1 cellular context compared by ENCODE assay signal in genomic region chr20:64064145-64064698, GRCh38.
A peak's percentile ranks its signal among the peaks of the same experiment; 100 is the strongest.
TF ChIP-seq lines count a peak whose summit lies in the region.

No MANE protein-coding gene starts in this region.

TF ChIP-seq in HepG2, 621 proteins besides CTCF, POLR2A, EP300 and RAD21 (continued from another document and continues in another):
- TF ChIP-seq, protein P1, sequence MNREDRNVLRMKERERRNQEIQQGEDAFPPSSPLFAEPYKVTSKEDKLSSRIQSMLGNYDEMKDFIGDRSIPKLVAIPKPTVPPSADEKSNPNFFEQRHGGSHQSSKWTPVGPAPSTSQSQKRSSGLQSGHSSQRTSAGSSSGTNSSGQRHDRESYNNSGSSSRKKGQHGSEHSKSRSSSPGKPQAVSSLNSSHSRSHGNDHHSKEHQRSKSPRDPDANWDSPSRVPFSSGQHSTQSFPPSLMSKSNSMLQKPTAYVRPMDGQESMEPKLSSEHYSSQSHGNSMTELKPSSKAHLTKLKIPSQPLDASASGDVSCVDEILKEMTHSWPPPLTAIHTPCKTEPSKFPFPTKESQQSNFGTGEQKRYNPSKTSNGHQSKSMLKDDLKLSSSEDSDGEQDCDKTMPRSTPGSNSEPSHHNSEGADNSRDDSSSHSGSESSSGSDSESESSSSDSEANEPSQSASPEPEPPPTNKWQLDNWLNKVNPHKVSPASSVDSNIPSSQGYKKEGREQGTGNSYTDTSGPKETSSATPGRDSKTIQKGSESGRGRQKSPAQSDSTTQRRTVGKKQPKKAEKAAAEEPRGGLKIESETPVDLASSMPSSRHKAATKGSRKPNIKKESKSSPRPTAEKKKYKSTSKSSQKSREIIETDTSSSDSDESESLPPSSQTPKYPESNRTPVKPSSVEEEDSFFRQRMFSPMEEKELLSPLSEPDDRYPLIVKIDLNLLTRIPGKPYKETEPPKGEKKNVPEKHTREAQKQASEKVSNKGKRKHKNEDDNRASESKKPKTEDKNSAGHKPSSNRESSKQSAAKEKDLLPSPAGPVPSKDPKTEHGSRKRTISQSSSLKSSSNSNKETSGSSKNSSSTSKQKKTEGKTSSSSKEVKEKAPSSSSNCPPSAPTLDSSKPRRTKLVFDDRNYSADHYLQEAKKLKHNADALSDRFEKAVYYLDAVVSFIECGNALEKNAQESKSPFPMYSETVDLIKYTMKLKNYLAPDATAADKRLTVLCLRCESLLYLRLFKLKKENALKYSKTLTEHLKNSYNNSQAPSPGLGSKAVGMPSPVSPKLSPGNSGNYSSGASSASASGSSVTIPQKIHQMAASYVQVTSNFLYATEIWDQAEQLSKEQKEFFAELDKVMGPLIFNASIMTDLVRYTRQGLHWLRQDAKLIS (CRISPR knock-in tag; IDR thresholded peaks at IDR 0.05), result no peak
- no peak for TF ChIP-seq RBM39 (IDR thresholded peaks at IDR 0.05; ENCODE audit: low read depth, low read length, poor library complexity, severe bottlenecking)
- no peak for TF ChIP-seq CENPX (CRISPR knock-in tag; IDR thresholded peaks at IDR 0.05)
- 0 out of 2 replicates have a peak, but pooled peaks have one; percentile 45 for TF ChIP-seq ZNF263 (CRISPR knock-in tag; IDR thresholded peaks at IDR 0.05)
- TF ChIP-seq SATB2 (CRISPR knock-in tag; IDR thresholded peaks at IDR 0.05), result no peak
- 0 out of 2 replicates have a peak, but pooled peaks have one; percentile 20 for TF ChIP-seq ZNF619 (CRISPR knock-in tag; IDR thresholded peaks at IDR 0.05)
- TF ChIP-seq BRCA1 (CRISPR knock-in tag; IDR thresholded peaks at IDR 0.05), result 0 out of 2 replicates have a peak, but pooled peaks have one; percentile 32
- TF ChIP-seq ZBTB39 (CRISPR knock-in tag; IDR thresholded peaks at IDR 0.05), result no peak
- TF ChIP-seq POGZ (CRISPR knock-in tag; IDR thresholded peaks at IDR 0.05), result no peak
- TF ChIP-seq RCOR2 (CRISPR knock-in tag; IDR thresholded peaks at IDR 0.05), result no peak
- TF ChIP-seq GLI4 (CRISPR knock-in tag; IDR thresholded peaks at IDR 0.05; ENCODE audit: borderline replicate concordance), result no peak
- TF ChIP-seq ZNF749 (CRISPR knock-in tag; IDR thresholded peaks at IDR 0.05; ENCODE audit: borderline replicate concordance), result no peak
- TF ChIP-seq ZFP91 (CRISPR knock-in tag; IDR thresholded peaks at IDR 0.05; ENCODE audit: borderline replicate concordance), result no peak; the same call in 1 of the 2 replicates
- TF ChIP-seq ADNP (CRISPR knock-in tag; IDR thresholded peaks at IDR 0.05), result no peak
- no peak for TF ChIP-seq CHCHD3 (CRISPR knock-in tag; IDR thresholded peaks at IDR 0.05)
- TF ChIP-seq ZNF569 (CRISPR knock-in tag; IDR thresholded peaks at IDR 0.05; ENCODE audit: borderline replicate concordance), result 0 out of 2 replicates have a peak, but pooled peaks have one; percentile 30
- no peak for TF ChIP-seq ATF4 (CRISPR knock-in tag; IDR thresholded peaks at IDR 0.05)
- peak; percentile 29; the same call in 1 of the 2 replicates for TF ChIP-seq FIP1L1 (IDR thresholded peaks at IDR 0.05; ENCODE audit: borderline replicate concordance, insufficient read depth, low read depth, low read length)
- TF ChIP-seq, protein P2, sequence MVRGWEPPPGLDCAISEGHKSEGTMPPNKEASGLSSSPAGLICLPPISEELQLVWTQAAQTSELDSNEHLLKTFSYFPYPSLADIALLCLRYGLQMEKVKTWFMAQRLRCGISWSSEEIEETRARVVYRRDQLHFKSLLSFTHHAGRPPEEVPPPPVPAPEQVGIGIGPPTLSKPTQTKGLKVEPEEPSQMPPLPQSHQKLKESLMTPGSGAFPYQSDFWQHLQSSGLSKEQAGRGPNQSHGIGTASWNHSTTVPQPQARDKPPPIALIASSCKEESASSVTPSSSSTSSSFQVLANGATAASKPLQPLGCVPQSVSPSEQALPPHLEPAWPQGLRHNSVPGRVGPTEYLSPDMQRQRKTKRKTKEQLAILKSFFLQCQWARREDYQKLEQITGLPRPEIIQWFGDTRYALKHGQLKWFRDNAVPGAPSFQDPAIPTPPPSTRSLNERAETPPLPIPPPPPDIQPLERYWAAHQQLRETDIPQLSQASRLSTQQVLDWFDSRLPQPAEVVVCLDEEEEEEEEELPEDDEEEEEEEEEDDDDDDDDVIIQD (CRISPR knock-in tag; IDR thresholded peaks at IDR 0.05; ENCODE audit: low read depth), result peak; percentile 4; the same call in 1 of the 2 replicates
- TF ChIP-seq, protein P3, sequence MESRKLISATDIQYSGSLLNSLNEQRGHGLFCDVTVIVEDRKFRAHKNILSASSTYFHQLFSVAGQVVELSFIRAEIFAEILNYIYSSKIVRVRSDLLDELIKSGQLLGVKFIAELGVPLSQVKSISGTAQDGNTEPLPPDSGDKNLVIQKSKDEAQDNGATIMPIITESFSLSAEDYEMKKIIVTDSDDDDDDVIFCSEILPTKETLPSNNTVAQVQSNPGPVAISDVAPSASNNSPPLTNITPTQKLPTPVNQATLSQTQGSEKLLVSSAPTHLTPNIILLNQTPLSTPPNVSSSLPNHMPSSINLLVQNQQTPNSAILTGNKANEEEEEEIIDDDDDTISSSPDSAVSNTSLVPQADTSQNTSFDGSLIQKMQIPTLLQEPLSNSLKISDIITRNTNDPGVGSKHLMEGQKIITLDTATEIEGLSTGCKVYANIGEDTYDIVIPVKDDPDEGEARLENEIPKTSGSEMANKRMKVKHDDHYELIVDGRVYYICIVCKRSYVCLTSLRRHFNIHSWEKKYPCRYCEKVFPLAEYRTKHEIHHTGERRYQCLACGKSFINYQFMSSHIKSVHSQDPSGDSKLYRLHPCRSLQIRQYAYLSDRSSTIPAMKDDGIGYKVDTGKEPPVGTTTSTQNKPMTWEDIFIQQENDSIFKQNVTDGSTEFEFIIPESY (CRISPR knock-in tag; IDR thresholded peaks at IDR 0.05), result no peak
- no peak for TF ChIP-seq ZNF558 (CRISPR knock-in tag; IDR thresholded peaks at IDR 0.05; ENCODE audit: borderline replicate concordance)
- no peak for TF ChIP-seq NCOA2 (CRISPR knock-in tag; IDR thresholded peaks at IDR 0.05)
- TF ChIP-seq ZNF567 (CRISPR knock-in tag; IDR thresholded peaks at IDR 0.05; ENCODE audit: borderline replicate concordance), result no peak
- no peak for TF ChIP-seq NR2C2 (CRISPR knock-in tag; IDR thresholded peaks at IDR 0.05; ENCODE audit: borderline replicate concordance)
- TF ChIP-seq ZBTB4 (CRISPR knock-in tag; IDR thresholded peaks at IDR 0.05; ENCODE audit: borderline replicate concordance), result no peak
- TF ChIP-seq SIX4 (CRISPR knock-in tag; IDR thresholded peaks at IDR 0.05), result no peak
- TF ChIP-seq, protein P4, sequence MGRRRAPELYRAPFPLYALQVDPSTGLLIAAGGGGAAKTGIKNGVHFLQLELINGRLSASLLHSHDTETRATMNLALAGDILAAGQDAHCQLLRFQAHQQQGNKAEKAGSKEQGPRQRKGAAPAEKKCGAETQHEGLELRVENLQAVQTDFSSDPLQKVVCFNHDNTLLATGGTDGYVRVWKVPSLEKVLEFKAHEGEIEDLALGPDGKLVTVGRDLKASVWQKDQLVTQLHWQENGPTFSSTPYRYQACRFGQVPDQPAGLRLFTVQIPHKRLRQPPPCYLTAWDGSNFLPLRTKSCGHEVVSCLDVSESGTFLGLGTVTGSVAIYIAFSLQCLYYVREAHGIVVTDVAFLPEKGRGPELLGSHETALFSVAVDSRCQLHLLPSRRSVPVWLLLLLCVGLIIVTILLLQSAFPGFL (CRISPR knock-in tag; IDR thresholded peaks at IDR 0.05), result no peak
- no peak for TF ChIP-seq DR1 (CRISPR knock-in tag; IDR thresholded peaks at IDR 0.05)
- 0 out of 2 replicates have a peak, but pooled peaks have one; percentile 14 for TF ChIP-seq KMT2A (CRISPR knock-in tag; IDR thresholded peaks at IDR 0.05)
- no peak for TF ChIP-seq NFE2L2 (IDR thresholded peaks at IDR 0.05; ENCODE audit: low read length)
- no peak for TF ChIP-seq ZNF513 (CRISPR knock-in tag; conservative IDR thresholded peaks at IDR 0.05)
- TF ChIP-seq ZNF556 (CRISPR knock-in tag; IDR thresholded peaks at IDR 0.05; ENCODE audit: borderline replicate concordance), result no peak
- TF ChIP-seq ZNF275 (CRISPR knock-in tag; IDR thresholded peaks at IDR 0.05; ENCODE audit: borderline replicate concordance), result no peak
- TF ChIP-seq NFYC (CRISPR knock-in tag; IDR thresholded peaks at IDR 0.05), result no peak
- TF ChIP-seq, protein P5, sequence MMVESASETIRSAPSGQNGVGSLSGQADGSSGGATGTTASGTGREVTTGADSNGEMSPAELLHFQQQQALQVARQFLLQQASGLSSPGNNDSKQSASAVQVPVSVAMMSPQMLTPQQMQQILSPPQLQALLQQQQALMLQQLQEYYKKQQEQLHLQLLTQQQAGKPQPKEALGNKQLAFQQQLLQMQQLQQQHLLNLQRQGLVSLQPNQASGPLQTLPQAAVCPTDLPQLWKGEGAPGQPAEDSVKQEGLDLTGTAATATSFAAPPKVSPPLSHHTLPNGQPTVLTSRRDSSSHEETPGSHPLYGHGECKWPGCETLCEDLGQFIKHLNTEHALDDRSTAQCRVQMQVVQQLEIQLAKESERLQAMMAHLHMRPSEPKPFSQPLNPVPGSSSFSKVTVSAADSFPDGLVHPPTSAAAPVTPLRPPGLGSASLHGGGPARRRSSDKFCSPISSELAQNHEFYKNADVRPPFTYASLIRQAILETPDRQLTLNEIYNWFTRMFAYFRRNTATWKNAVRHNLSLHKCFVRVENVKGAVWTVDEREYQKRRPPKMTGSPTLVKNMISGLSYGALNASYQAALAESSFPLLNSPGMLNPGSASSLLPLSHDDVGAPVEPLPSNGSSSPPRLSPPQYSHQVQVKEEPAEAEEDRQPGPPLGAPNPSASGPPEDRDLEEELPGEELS (CRISPR knock-in tag; IDR thresholded peaks at IDR 0.05), result no peak
